In genomic region chr6:57222684-57223077, GRCh38 we compare ENCODE assay signal across 8 cellular contexts. TPM values are rescaled to one million over a fixed set of nuclear protein-coding genes. Genes with fewer than 3 reads are reported as not detected.
DNase-seq lines count a peak whose midpoint lies in the region; ATAC-seq and TF ChIP-seq lines count a peak whose summit lies in the region.

No MANE protein-coding gene starts in this region.

- H3K4me3 Mint-ChIP-seq in CD4-positive, CD25-positive, alpha-beta regulatory T cell: peak overlapping the region; percentile 94 to 97 (median 97)
- peak overlapping the region; percentile 99 for H3K4me3 Mint-ChIP-seq in neural progenitor cell

- ATAC-seq in CD4-positive, CD25-positive, alpha-beta regulatory T cell (ENCODE audit: low read depth in 2 of 2): no peak
- no peak for ATAC-seq in GM19328 (IDR thresholded peaks at IDR 0.05; ENCODE audit: unreplicated experiment)
- no peak for ATAC-seq in HG02610 (IDR thresholded peaks at IDR 0.05; ENCODE audit: unreplicated experiment)

- peaks cover 0 to 4% (median 0%) of the 10 kb centered on the region in 7 donors for H3K9me3 Mint-ChIP-seq in CD4-positive, CD25-positive, alpha-beta regulatory T cell
- H3K9me3 Mint-ChIP-seq in neural progenitor cell: peaks cover 22% of the 10 kb centered on the region

- H3K27ac Mint-ChIP-seq in CD4-positive, CD25-positive, alpha-beta regulatory T cell: peak overlapping the region in 2 of 3 donors; percentile 7 to 72
- H3K27ac Mint-ChIP-seq in neural progenitor cell: no peak overlapping the region

- H3K79me2 ChIP-seq in neural progenitor cell (ENCODE audit: low read depth): peaks cover 37% of the 10 kb centered on the region

- TF ChIP-seq CTCF in neural progenitor cell (IDR thresholded peaks at IDR 0.05): no peak

- peaks cover 5 to 14% (median 6%) of the 10 kb centered on the region in 4 donors for H3K4me1 Mint-ChIP-seq in CD4-positive, CD25-positive, alpha-beta regulatory T cell
- H3K4me1 Mint-ChIP-seq in neural progenitor cell: peaks cover 28% of the 10 kb centered on the region

- peaks cover 77% of the 10 kb centered on the region for H3K27me3 Mint-ChIP-seq in CD4-positive, CD25-positive, alpha-beta regulatory T cell
- H3K27me3 Mint-ChIP-seq in neural progenitor cell (ENCODE audit: insufficient read depth, low read depth): peaks cover 5% of the 10 kb centered on the region

- DNase-seq in CD4-positive, CD25-positive, alpha-beta regulatory T cell: no peak
- DNase-seq in NCI-H69 (lab: John Stamatoyannopoulos, UW) (peak; percentile 35), neural progenitor cell (ENCODE audit: low spot score) (peak; percentile 21), SHP77 treated with DMSO at 0.1 percent for 48 hours (lab: John Stamatoyannopoulos, UW) (no peak), GM19238 (ENCODE audit: insufficient read length, low spot score) (no peak)
- no peak for DNase-seq in effector memory CD4-positive, alpha-beta T cell

- peak overlapping the region; percentile 94 for H3K4me3 ChIP-seq in CD4-positive, CD25-positive, alpha-beta regulatory T cell (ENCODE audit: low read depth, low read length)
- H3K4me3 ChIP-seq in effector memory CD4-positive, alpha-beta T cell (ENCODE audit: insufficient read depth, low read depth, low read length, poor library complexity, severe bottlenecking): peak overlapping the region; percentile 94
- peak overlapping the region; percentile 88 for H3K4me3 ChIP-seq in neural progenitor cell

- peak overlapping the region; percentile 97 for H2AFZ ChIP-seq in neural progenitor cell (replicated peaks)

- no peaks in the 10 kb centered on the region for H4K20me1 ChIP-seq in neural progenitor cell (ENCODE audit: low read depth)

- H3K4me2 ChIP-seq in neural progenitor cell: peak overlapping the region; percentile 88

- no peak overlapping the region for H3K27ac ChIP-seq in CD4-positive, CD25-positive, alpha-beta regulatory T cell (ENCODE audit: insufficient read depth, low read length, poor library complexity, severe bottlenecking)
- H3K27ac ChIP-seq in effector memory CD4-positive, alpha-beta T cell (ENCODE audit: insufficient read depth, low read length, poor library complexity, severe bottlenecking): no peak overlapping the region
- no peak overlapping the region for H3K27ac ChIP-seq in neural progenitor cell

- peaks cover 16% of the 10 kb centered on the region for H3K4me1 ChIP-seq in CD4-positive, CD25-positive, alpha-beta regulatory T cell (ENCODE audit: control insufficient read depth, insufficient read depth, low read length, poor library complexity, severe bottlenecking)
- H3K4me1 ChIP-seq in effector memory CD4-positive, alpha-beta T cell (ENCODE audit: control insufficient read depth, insufficient read depth, low read length, poor library complexity, severe bottlenecking): no peaks in the 10 kb centered on the region
- H3K4me1 ChIP-seq in neural progenitor cell: peaks cover 13% of the 10 kb centered on the region

- H3K9me3 ChIP-seq in CD4-positive, CD25-positive, alpha-beta regulatory T cell (ENCODE audit: control insufficient read depth in 2 of 2, low read length in 2 of 2): peaks cover 3% of the 10 kb centered on the region in 2 experiments
- H3K9me3 ChIP-seq in effector memory CD4-positive, alpha-beta T cell (ENCODE audit: control insufficient read depth, low read length): no peaks in the 10 kb centered on the region
- H3K9me3 ChIP-seq in neural progenitor cell (ENCODE audit: low read depth): peaks cover 4% of the 10 kb centered on the region

- peaks cover 19% of the 10 kb centered on the region for H3F3A ChIP-seq in neural progenitor cell (ENCODE audit: low read depth)

- H3K36me3 ChIP-seq in CD4-positive, CD25-positive, alpha-beta regulatory T cell (ENCODE audit: control insufficient read depth, insufficient read depth, low read length): no peaks in the 10 kb centered on the region
- no peaks in the 10 kb centered on the region for H3K36me3 ChIP-seq in effector memory CD4-positive, alpha-beta T cell (ENCODE audit: control insufficient read depth, insufficient read depth, low read length)
- no peaks in the 10 kb centered on the region for H3K36me3 ChIP-seq in neural progenitor cell

- peaks cover 37% of the 10 kb centered on the region for H3K27me3 ChIP-seq in CD4-positive, CD25-positive, alpha-beta regulatory T cell (ENCODE audit: control insufficient read depth, insufficient read depth, low read length)
- H3K27me3 ChIP-seq in effector memory CD4-positive, alpha-beta T cell (replicated peaks; ENCODE audit: control insufficient read depth, insufficient read depth, low read length, poor library complexity, severe bottlenecking): peaks cover 10% of the 10 kb centered on the region
- peaks cover 9% of the 10 kb centered on the region for H3K27me3 ChIP-seq in neural progenitor cell

- H3K9ac ChIP-seq in neural progenitor cell: no peak overlapping the region

- H3K36me3 Mint-ChIP-seq in CD4-positive, CD25-positive, alpha-beta regulatory T cell: no peaks in the 10 kb centered on the region
- H3K36me3 Mint-ChIP-seq in neural progenitor cell: peaks cover 20% of the 10 kb centered on the region

RNA-seq across cellular contexts. Expression of gene RAB23, which starts 0.6 kb away (rescaled TPM):
- 0.07 TPM for total RNA-seq in CD4-positive, CD25-positive, alpha-beta regulatory T cell
- polyA plus RNA-seq in CD4-positive, CD25-positive, alpha-beta regulatory T cell: under 1 TPM in 3 of 4 donors, not detected in 1; 0.08 to 0.56 (median 0.49) TPM
- total RNA-seq in neural progenitor cell (ENCODE audit: low replicate concordance): 26.9 and 43.7 TPM in 2 replicates

RNA-seq across cellular contexts. Expression of gene BAG2, which starts 50.6 kb away (rescaled TPM):
- total RNA-seq in CD4-positive, CD25-positive, alpha-beta regulatory T cell: 2.9 TPM
- polyA plus RNA-seq in CD4-positive, CD25-positive, alpha-beta regulatory T cell: 1 to 10 TPM; 2.1 to 3.7 (median 3.0) TPM
- total RNA-seq in neural progenitor cell (ENCODE audit: low replicate concordance): 0.84 and 1.5 TPM in 2 replicates

Comparison
In these comparisons a context has a peak if more than half of its experiments do, and no peak if none do; other contexts are left out.
1. DNase-seq: peak in NCI-H69 (single experiment) and neural progenitor cell (single experiment); none in CD4-positive, CD25-positive, alpha-beta regulatory T cell (0 of 3), effector memory CD4-positive, alpha-beta T cell (0 of 3), SHP77 treated with DMSO at 0.1 percent for 48 hours (single experiment) and GM19238 (single experiment).
2. RNA of gene RAB23, which starts 0.6 kb away (total RNA-seq): 26.9 to 43.7 TPM in neural progenitor cell; 0.07 TPM in CD4-positive, CD25-positive, alpha-beta regulatory T cell (single experiment); every median in the first group is over 10 times any median in the second.
3. Peak in every context shown above with its lines, with median percentiles within 50 percentile points of each other: H3K4me3 ChIP-seq.